Comparison of ENCODE assay signal across 1 cellular context in the genomic region with DNA sequence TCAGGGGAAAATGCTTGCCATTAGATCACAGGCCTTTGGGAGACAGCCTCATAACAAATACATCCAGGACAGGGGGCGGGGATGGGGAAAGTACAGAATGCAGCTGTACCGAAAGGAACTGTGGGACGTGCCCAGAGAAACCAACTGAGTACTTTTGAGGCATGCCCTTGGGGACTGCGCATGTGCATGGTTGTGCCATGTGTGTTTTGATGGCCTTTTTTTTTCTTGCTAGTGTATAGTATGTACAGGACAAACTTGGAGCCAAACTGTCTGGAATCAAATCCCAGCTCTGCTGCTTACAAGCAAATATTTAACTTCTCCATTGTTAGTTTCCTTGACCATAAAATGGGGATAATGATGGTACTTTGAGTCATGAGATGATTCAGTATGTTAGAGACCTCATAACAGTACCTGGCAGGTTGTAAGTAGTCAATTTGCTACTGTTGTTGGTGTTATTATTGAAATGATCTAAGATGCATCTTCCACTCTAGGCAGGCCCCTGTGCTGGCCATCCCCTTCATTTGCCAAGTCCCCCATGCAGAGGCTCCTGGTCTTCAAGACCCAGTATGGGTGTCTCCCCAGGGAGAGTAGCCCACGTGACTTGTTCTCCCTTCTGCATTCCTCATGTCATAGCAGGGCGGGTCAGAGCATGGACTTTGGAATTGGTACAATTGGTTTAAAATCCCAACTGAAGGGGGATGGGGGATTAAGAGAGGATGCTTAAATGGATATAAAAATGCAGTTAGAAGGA.
TF ChIP-seq lines count a peak whose summit lies in the region.

No MANE protein-coding gene starts in this region.

TF ChIP-seq in HCT116, 20 proteins besides CTCF, POLR2A, EP300 and RAD21:
- TF ChIP-seq EZH2phosphoT487 (IDR thresholded peaks at IDR 0.05; ENCODE audit: borderline replicate concordance) (no peak), ZBTB33 (IDR thresholded peaks at IDR 0.05; ENCODE audit: extremely low read depth, insufficient replicate concordance, low read length) (no peak), MAX (IDR thresholded peaks at IDR 0.05) (peak; percentile 48; the same call in 1 of the 2 replicates), ZFX (IDR thresholded peaks at IDR 0.05) (no peak), YY1 (IDR thresholded peaks at IDR 0.05; ENCODE audit: extremely low read depth, insufficient replicate concordance, low read depth, low read length) (no peak), ZNF274 (IDR thresholded peaks at IDR 0.05; ENCODE audit: low read depth, low read length) (no peak), CEBPB (IDR thresholded peaks at IDR 0.05; ENCODE audit: low read depth) (no peak), FOSL1 (IDR thresholded peaks at IDR 0.05; ENCODE audit: low read depth) (peak; percentile 84), SRF (IDR thresholded peaks at IDR 0.05; ENCODE audit: low read depth) (0 out of 2 replicates have a peak, but pooled peaks have one; percentile 13), SIN3A (IDR thresholded peaks at IDR 0.05; ENCODE audit: low read depth) (0 out of 2 replicates have a peak, but pooled peaks have one; percentile 35), REST (IDR thresholded peaks at IDR 0.05; ENCODE audit: low read depth) (no peak), CBX3 (IDR thresholded peaks at IDR 0.05; ENCODE audit: low read depth) (no peak), ELF1 (IDR thresholded peaks at IDR 0.05; ENCODE audit: borderline replicate concordance, low read depth) (no peak), TCF7L2 (IDR thresholded peaks at IDR 0.05; ENCODE audit: borderline replicate concordance, extremely low read depth, insufficient read depth, insufficient read length) (no peak), JUND (IDR thresholded peaks at IDR 0.05) (peak; percentile 49), EZH2 (IDR thresholded peaks at IDR 0.05) (no peak), POLR2AphosphoS5 (IDR thresholded peaks at IDR 0.05; ENCODE audit: low read depth, low read length) (no peak), EGR1 (IDR thresholded peaks at IDR 0.05; ENCODE audit: low read depth) (no peak), ATF3 (IDR thresholded peaks at IDR 0.05) (no peak), SP1 (IDR thresholded peaks at IDR 0.05; ENCODE audit: low read depth) (peak; percentile 35)
